13 cellular contexts compared by ENCODE assay signal in the genomic region with DNA sequence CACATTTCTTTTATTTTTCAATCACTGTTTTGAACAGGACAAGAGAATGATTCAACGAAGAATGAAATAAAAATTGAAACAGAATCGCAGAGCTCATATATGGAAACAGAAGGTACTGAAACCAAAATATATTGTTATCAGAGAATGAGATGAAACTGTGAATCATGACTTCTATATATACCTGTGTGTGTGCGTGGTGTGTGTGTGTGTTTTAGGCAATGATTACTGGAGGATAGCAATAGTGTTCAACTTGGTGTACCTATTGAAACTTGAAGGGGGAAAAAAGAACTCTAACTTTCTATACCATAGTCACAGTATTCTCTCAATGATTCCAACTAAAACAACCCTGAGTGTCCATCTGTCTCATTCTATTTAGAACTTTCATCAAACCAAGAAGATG.
DNase-seq lines count a peak whose midpoint lies in the region; ATAC-seq, FAIRE-seq and TF ChIP-seq lines count a peak whose summit lies in the region.
"Had no signal": no experiment of that assay in that cellular context is flagged by ENCODE, and none has a peak within 500 bp of the region (broad histone marks: within the 10 kb centered on the region; RNA-seq: fewer than 3 reads in every experiment).

No MANE protein-coding gene starts in this region.

- H4K8ac ChIP-seq in neuronal stem cell (ENCODE audit: low read depth, low read length), result no peak overlapping the region

- H2BK15ac ChIP-seq in neuronal stem cell (ENCODE audit: low read length), result no peak overlapping the region

- no peak overlapping the region for H3K4me3 Mint-ChIP-seq in mesothelial cell of epicardium
- H3K4me3 Mint-ChIP-seq: dendritic cell treated with granulocyte-macrophage colony-stimulating factor and Interleukin-4, amounts not matched to agents 40 ng/mL and 50 ng/mL, for 4 days had no signal

- no peak overlapping the region for H2AK5ac ChIP-seq in neuronal stem cell (ENCODE audit: low read depth, low read length)

- TF ChIP-seq EP300 in stomach (IDR thresholded peaks at IDR 0.05), result no peak

- ATAC-seq in GM19452 (IDR thresholded peaks at IDR 0.05; ENCODE audit: unreplicated experiment) (peak; percentile 90), HG02852 (IDR thresholded peaks at IDR 0.05; ENCODE audit: unreplicated experiment) (peak; percentile 92), HG03521 (IDR thresholded peaks at IDR 0.05; ENCODE audit: unreplicated experiment) (peak; percentile 91)

- WGBS in neuronal stem cell (ENCODE audit: extremely low coverage in 2 of 2, insufficient read length in 2 of 2, insufficient replicate concordance in 1 of 2), 2 donors, result no CpG with 5 or more reads among the region's 3 CpGs
- WGBS in stomach, 5 donors, result 65 to 93% (median 89%) methylated on average over 3 of the region's 3 CpGs

- H3K4me1 ChIP-seq in neuronal stem cell (ENCODE audit: control insufficient read depth in 2 of 2, insufficient read depth in 1 of 2, low read depth in 1 of 2, low read length in 2 of 2) (no peaks in the 10 kb centered on the region), stomach (no peaks in the 10 kb centered on the region)

- no peak overlapping the region for H3K14ac ChIP-seq in neuronal stem cell (ENCODE audit: low read length)

- no peak overlapping the region for H3K4ac ChIP-seq in neuronal stem cell (ENCODE audit: low read length)

- H2BK5ac ChIP-seq in neuronal stem cell (ENCODE audit: low read length), result no peak overlapping the region

- peak; percentile 80 for FAIRE-seq in GM12891 (lab: Jason Lieb, UNC)
- FAIRE-seq: HTR-8/SVneo had no signal

- intact Hi-C loops in stomach (cut with DNase I; ENCODE audit: low total_unique reads), result no loop called here

- TF ChIP-seq POLR2A in GM12891 (IDR thresholded peaks at IDR 0.05; ENCODE audit: low read depth, low read length) (no peak), stomach (IDR thresholded peaks at IDR 0.05) (no peak)

- H3K36me3 ChIP-seq in neuronal stem cell (replicated peaks in 1 of 2; ENCODE audit: control insufficient read depth in 2 of 2, insufficient read depth in 2 of 2, low read length in 2 of 2) (no peaks in the 10 kb centered on the region), stomach (no peaks in the 10 kb centered on the region)

- H2BK12ac ChIP-seq in neuronal stem cell (ENCODE audit: low read length), result no peak overlapping the region

- no peak overlapping the region for H3K23ac ChIP-seq in neuronal stem cell (ENCODE audit: low read depth, low read length, poor library complexity)

- H3K27me3 Mint-ChIP-seq in mesothelial cell of epicardium (ENCODE audit: low read depth), result no peaks in the 10 kb centered on the region
- H3K27me3 Mint-ChIP-seq: dendritic cell treated with granulocyte-macrophage colony-stimulating factor and Interleukin-4, amounts not matched to agents 40 ng/mL and 50 ng/mL, for 4 days had no signal

- H3K79me1 ChIP-seq in neuronal stem cell (ENCODE audit: low read depth, low read length), result no peaks in the 10 kb centered on the region

- no peak overlapping the region for H4K91ac ChIP-seq in neuronal stem cell (ENCODE audit: low read depth, low read length, poor library complexity)

- no peak overlapping the region for H3K4me2 ChIP-seq in neuronal stem cell (ENCODE audit: insufficient read depth, low read length, poor library complexity, severe bottlenecking)

- no peak overlapping the region for H3K9ac ChIP-seq in neuronal stem cell (ENCODE audit: low read depth, low read length, poor library complexity)

- no peak overlapping the region for H3K18ac ChIP-seq in neuronal stem cell (ENCODE audit: low read length)

- no peak for TF ChIP-seq CTCF in stomach (IDR thresholded peaks at IDR 0.05)
- TF ChIP-seq CTCF in mesothelial cell of epicardium (IDR thresholded peaks at IDR 0.05; ENCODE audit: unreplicated experiment), result no peak

- peaks cover 4% of the 10 kb centered on the region for H3K9me3 Mint-ChIP-seq in mesothelial cell of epicardium

- H3K36me3 Mint-ChIP-seq in mesothelial cell of epicardium, result no peaks in the 10 kb centered on the region

- H3K27ac ChIP-seq in neuronal stem cell (replicated peaks; ENCODE audit: low read length), result no peak overlapping the region
- no peak overlapping the region for H3K27ac ChIP-seq in stomach

- H3K4me3 ChIP-seq in neuronal stem cell (ENCODE audit: low read length in 2 of 2) (no peak overlapping the region), stomach (no peak overlapping the region)
- H3K4me3 ChIP-seq: lung had no signal

- no peak overlapping the region for H2AFZ ChIP-seq in neuronal stem cell (ENCODE audit: low read length)

- H2BK120ac ChIP-seq in neuronal stem cell (ENCODE audit: low read depth, low read length), result no peak overlapping the region

- no peaks in the 10 kb centered on the region for H3K27me3 ChIP-seq in neuronal stem cell (ENCODE audit: control insufficient read depth in 3 of 3, insufficient read depth in 3 of 3, low read depth in 1 of 3, low read length in 3 of 3)
- H3K27me3 ChIP-seq in stomach, result no peaks in the 10 kb centered on the region

- H3K9me3 ChIP-seq in neuronal stem cell (replicated peaks in 1 of 2; ENCODE audit: control insufficient read depth in 2 of 2, insufficient read depth in 1 of 2, low read depth in 1 of 2, low read length in 2 of 2) (peaks cover 1 to 10% of the 10 kb centered on the region in 2 donors), stomach (no peaks in the 10 kb centered on the region)

- H3K4me1 Mint-ChIP-seq in mesothelial cell of epicardium, result no peaks in the 10 kb centered on the region

- no peak overlapping the region for H3K27ac Mint-ChIP-seq in mesothelial cell of epicardium
- H3K27ac Mint-ChIP-seq: dendritic cell treated with granulocyte-macrophage colony-stimulating factor and Interleukin-4, amounts not matched to agents 40 ng/mL and 50 ng/mL, for 4 days had no signal

- DNase-seq in GM12891 (ENCODE audit: insufficient read length, low spot score) (no peak), neuronal stem cell (ENCODE audit: low spot score) (no peak), stomach (no peak), mesothelial cell of epicardium (ENCODE audit: low spot score in 2 of 2, unreplicated experiment in 2 of 2) (no peak)
- DNase-seq in activated CD4-positive, alpha-beta T cell treated with anti-CD3 and anti-CD28 coated beads for 4 hours, result no peak
- DNase-seq: activated naive CD4-positive, alpha-beta T cell treated with Interleukin-2 at 50 U/mL for 16 hours; NCI-H2029 had no signal

TF ChIP-seq in GM12891, 5 proteins besides CTCF, POLR2A, EP300 and RAD21:
- TF ChIP-seq TAF1 (IDR thresholded peaks at IDR 0.05; ENCODE audit: low read depth, low read length) (no peak), PAX5 (IDR thresholded peaks at IDR 0.05; ENCODE audit: insufficient read depth, low read length, severe bottlenecking) (no peak), POU2F2 (IDR thresholded peaks at IDR 0.05; ENCODE audit: low read depth, low read length) (no peak), POLR2AphosphoS5 (IDR thresholded peaks at IDR 0.05; ENCODE audit: low read depth, low read length) (no peak), SPI1 (IDR thresholded peaks at IDR 0.05; ENCODE audit: low read depth, low read length) (no peak)
TF ChIP-seq in GM12891: peak in this region for 0.
